Comparison of ENCODE assay signal across 10 cellular contexts in the genomic region with DNA sequence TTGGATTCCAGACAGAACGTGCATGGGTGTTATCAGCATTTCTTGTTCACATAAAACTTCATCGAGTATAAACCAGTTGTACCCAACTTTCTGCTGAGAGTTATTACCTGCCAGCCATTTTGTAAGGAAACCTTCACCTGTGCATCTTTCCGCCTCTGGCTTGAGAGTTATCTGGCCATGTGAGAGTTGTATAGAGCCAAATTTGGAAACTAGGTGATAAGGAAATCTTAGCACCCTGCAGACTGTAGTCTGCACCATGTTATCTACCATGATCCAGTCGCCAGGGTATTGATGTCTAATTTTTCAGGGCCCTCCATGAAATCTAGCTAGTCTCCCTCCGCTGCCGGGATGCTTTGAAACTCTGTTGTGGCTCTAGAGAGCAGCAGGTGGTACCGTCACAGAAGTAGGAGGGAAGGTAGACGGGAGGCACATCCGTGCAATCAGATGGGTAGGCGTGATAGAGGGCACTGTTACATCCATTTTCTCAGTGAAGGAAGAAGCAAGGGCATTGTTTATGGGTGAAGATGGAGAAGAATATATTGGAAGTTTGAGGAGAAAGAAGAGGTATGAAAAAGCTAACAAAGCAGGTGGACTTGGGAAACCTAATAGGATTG. TPM values are rescaled to one million over a fixed set of nuclear protein-coding genes. Genes with fewer than 3 reads are reported as not detected.
DNase-seq lines count a peak whose midpoint lies in the region; ATAC-seq and TF ChIP-seq lines count a peak whose summit lies in the region.
"Had no signal": no experiment of that assay in that cellular context is flagged by ENCODE, and none has a peak within 500 bp of the region (broad histone marks: within the 10 kb centered on the region; RNA-seq: fewer than 3 reads in every experiment).

No MANE protein-coding gene starts in this region.

- TF ChIP-seq CTCF in AG10803 (conservative IDR thresholded peaks at IDR 0.05; ENCODE audit: low read length), result no peak
- no peak for TF ChIP-seq CTCF in KMS-11 (conservative IDR thresholded peaks at IDR 0.05; ENCODE audit: low read depth, low read length)
- TF ChIP-seq CTCF in neural cell (IDR thresholded peaks at IDR 0.05; ENCODE audit: poor library complexity, severe bottlenecking), result no peak

- no peaks in the 10 kb centered on the region for H3F3A ChIP-seq in neural cell (ENCODE audit: insufficient read depth, low read length, poor library complexity, severe bottlenecking)

- H4K20me1 ChIP-seq in KMS-11 (ENCODE audit: insufficient read depth), result no peaks in the 10 kb centered on the region
- no peaks in the 10 kb centered on the region for H4K20me1 ChIP-seq in neural cell (ENCODE audit: insufficient read depth)

- no peaks in the 10 kb centered on the region for H3K9me3 ChIP-seq in effector memory CD4-positive, alpha-beta T cell (ENCODE audit: control insufficient read depth, low read length)
- H3K9me3 ChIP-seq in neural cell (ENCODE audit: low read length), result no peaks in the 10 kb centered on the region

- H3K4me3 ChIP-seq in AG10803 (ENCODE audit: low read length) (peak overlapping the region; percentile 93), KMS-11 (IDR thresholded peaks at IDR 0.05; ENCODE audit: insufficient read depth, low read depth, low read length) (no peak overlapping the region), neural cell (ENCODE audit: low read length) (peak overlapping the region; percentile 81)
- H3K4me3 ChIP-seq in effector memory CD4-positive, alpha-beta T cell (ENCODE audit: insufficient read depth, low read depth, low read length, poor library complexity, severe bottlenecking), result peak overlapping the region; percentile 91

- DNase-seq in AG10803 (ENCODE audit: low read depth) (no peak), SIG-M5 treated with dmso at 0.1 percent for 504 hours (lab: John Stamatoyannopoulos, UW; ENCODE audit: unreplicated experiment) (no peak), posterior cingulate gyrus (no peak)
- no peak for DNase-seq in effector memory CD4-positive, alpha-beta T cell
- no peak for DNase-seq in stimulated activated CD4-positive, alpha-beta T cell treated with anti-CD3 and anti-CD28 coated beads, Interleukin-4, amount 100 ng/mL, for 24 hours
- DNase-seq: activated B cell treated with CpG ODN at 0.5 μM for 24 hours, NCI-H1417 treated with DMSO at 0.1 percent for 48 hours had no signal

- peak overlapping the region; percentile 73 for H3K4me2 ChIP-seq in KMS-11
- peak overlapping the region; percentile 46 for H3K4me2 ChIP-seq in neural cell (ENCODE audit: low read length)

- intact Hi-C loops in posterior cingulate gyrus (cut with DNase I), result no loop called here

- H3K9ac ChIP-seq in KMS-11, result no peak overlapping the region
- peak overlapping the region; percentile 79 for H3K9ac ChIP-seq in neural cell (ENCODE audit: low read length)

- no peak for TF ChIP-seq EP300 in neural cell (conservative IDR thresholded peaks at IDR 0.05; ENCODE audit: poor library complexity, severe bottlenecking)

- no peaks in the 10 kb centered on the region for H3K36me3 ChIP-seq in KMS-11 (ENCODE audit: insufficient read depth)
- peaks cover 4% of the 10 kb centered on the region for H3K36me3 ChIP-seq in effector memory CD4-positive, alpha-beta T cell (ENCODE audit: control insufficient read depth, insufficient read depth, low read length)
- H3K36me3 ChIP-seq in neural cell (ENCODE audit: insufficient read depth, low read length), result no peaks in the 10 kb centered on the region

- no peaks in the 10 kb centered on the region for H3K9me2 ChIP-seq in neural cell (ENCODE audit: insufficient read depth, low read length)

- no peak overlapping the region for H3K27ac ChIP-seq in KMS-11
- no peak overlapping the region for H3K27ac ChIP-seq in effector memory CD4-positive, alpha-beta T cell (ENCODE audit: insufficient read depth, low read length, poor library complexity, severe bottlenecking)
- H3K27ac ChIP-seq in neural cell (ENCODE audit: low read length), result no peak overlapping the region

- H2AFZ ChIP-seq in KMS-11 (ENCODE audit: low read depth) (0 out of 2 replicates have a peak overlapping the region, but pooled peaks have one; percentile 49), neural cell (ENCODE audit: low read depth, low read length) (no peak overlapping the region)

- H3K4me1 ChIP-seq in KMS-11 (ENCODE audit: low read depth, poor library complexity, severe bottlenecking), result no peaks in the 10 kb centered on the region
- peaks cover 7% of the 10 kb centered on the region for H3K4me1 ChIP-seq in effector memory CD4-positive, alpha-beta T cell (ENCODE audit: control insufficient read depth, insufficient read depth, low read length, poor library complexity, severe bottlenecking)

- no peak for TF ChIP-seq RAD21 in neural cell (conservative IDR thresholded peaks at IDR 0.05)

- no peaks in the 10 kb centered on the region for H3K27me3 ChIP-seq in KMS-11 (ENCODE audit: insufficient read depth, low read depth)
- H3K27me3 ChIP-seq in effector memory CD4-positive, alpha-beta T cell (replicated peaks; ENCODE audit: control insufficient read depth, insufficient read depth, low read length, poor library complexity, severe bottlenecking), result no peaks in the 10 kb centered on the region
- H3K27me3 ChIP-seq in neural cell (ENCODE audit: insufficient read depth, low read depth, low read length), result no peaks in the 10 kb centered on the region

- H3K79me2 ChIP-seq in KMS-11 (ENCODE audit: insufficient read depth, low read depth), result peaks cover 12% of the 10 kb centered on the region; the same call in 1 of the 2 replicates
- peaks cover 13% of the 10 kb centered on the region for H3K79me2 ChIP-seq in neural cell (replicated peaks; ENCODE audit: insufficient read depth, low read length)

- no peak for ATAC-seq in HG02642 (IDR thresholded peaks at IDR 0.05; ENCODE audit: poor library complexity, unreplicated experiment)

TF ChIP-seq in neural cell, 6 proteins besides CTCF, POLR2A, EP300 and RAD21:
- TF ChIP-seq, protein P1, sequence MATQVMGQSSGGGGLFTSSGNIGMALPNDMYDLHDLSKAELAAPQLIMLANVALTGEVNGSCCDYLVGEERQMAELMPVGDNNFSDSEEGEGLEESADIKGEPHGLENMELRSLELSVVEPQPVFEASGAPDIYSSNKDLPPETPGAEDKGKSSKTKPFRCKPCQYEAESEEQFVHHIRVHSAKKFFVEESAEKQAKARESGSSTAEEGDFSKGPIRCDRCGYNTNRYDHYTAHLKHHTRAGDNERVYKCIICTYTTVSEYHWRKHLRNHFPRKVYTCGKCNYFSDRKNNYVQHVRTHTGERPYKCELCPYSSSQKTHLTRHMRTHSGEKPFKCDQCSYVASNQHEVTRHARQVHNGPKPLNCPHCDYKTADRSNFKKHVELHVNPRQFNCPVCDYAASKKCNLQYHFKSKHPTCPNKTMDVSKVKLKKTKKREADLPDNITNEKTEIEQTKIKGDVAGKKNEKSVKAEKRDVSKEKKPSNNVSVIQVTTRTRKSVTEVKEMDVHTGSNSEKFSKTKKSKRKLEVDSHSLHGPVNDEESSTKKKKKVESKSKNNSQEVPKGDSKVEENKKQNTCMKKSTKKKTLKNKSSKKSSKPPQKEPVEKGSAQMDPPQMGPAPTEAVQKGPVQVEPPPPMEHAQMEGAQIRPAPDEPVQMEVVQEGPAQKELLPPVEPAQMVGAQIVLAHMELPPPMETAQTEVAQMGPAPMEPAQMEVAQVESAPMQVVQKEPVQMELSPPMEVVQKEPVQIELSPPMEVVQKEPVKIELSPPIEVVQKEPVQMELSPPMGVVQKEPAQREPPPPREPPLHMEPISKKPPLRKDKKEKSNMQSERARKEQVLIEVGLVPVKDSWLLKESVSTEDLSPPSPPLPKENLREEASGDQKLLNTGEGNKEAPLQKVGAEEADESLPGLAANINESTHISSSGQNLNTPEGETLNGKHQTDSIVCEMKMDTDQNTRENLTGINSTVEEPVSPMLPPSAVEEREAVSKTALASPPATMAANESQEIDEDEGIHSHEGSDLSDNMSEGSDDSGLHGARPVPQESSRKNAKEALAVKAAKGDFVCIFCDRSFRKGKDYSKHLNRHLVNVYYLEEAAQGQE (IDR thresholded peaks at IDR 0.05; ENCODE audit: borderline replicate concordance), result no peak
- TF ChIP-seq POLR2AphosphoS5 (IDR thresholded peaks at IDR 0.05), result no peak
- TF ChIP-seq MXI1 (conservative IDR thresholded peaks at IDR 0.05; ENCODE audit: poor library complexity, severe bottlenecking), result no peak
- TF ChIP-seq EZH2 (IDR thresholded peaks at IDR 0.05; ENCODE audit: borderline replicate concordance, insufficient read depth, low read length, poor library complexity, severe bottlenecking), result no peak
- no peak for TF ChIP-seq TAF1 (IDR thresholded peaks at IDR 0.05; ENCODE audit: low read depth)
- no peak for TF ChIP-seq SMC3 (conservative IDR thresholded peaks at IDR 0.05; ENCODE audit: poor library complexity)

RNA-seq across cellular contexts. Expression of a gene that starts 1.2 kb away (rescaled TPM):
- polyA plus RNA-seq in neural cell, result 78.1 and 79.3 TPM in 2 replicates
- 46.9 and 50.4 TPM in 2 replicates for polyA minus RNA-seq in neural cell
